Comparison of ENCODE assay signal across 1 cellular context in the genomic region with DNA sequence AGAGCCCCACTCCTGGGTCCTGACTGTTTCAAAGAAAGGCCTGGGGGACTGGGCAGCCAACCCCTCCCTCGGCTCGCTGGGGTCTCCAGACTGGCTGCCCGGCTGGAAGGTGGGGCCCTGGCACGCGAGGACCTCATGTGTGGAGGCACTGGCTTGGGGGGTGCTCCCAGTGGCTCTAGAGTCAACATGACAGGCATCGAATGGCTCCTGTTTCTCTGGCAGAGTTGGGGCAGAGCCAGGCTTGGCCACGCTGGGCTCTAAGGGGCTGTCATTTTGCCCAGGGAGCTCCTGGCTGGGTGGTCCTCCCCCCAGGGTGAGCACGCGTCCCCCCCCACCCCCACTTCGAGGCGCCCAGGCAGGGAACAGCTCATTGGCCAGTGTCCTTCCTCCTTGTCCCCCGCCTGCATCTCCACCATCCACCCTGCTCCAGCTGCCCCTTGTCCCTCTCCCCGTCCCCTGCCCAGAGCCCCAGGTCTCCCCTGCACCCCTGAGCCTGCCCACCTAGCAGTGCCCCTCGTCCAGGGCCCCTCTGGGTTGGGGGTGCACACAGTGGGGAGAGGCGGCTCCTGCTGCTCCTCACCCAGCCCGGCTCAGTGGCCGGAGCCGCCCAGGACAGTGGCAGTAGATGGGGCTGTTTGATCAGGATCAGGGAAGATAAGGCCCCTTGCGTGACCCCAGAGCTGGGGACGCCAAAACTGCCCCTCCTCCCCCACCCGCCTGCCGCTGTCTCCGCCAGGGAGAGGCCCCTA.
TF ChIP-seq lines count a peak whose summit lies in the region.

No MANE protein-coding gene starts in this region.

TF ChIP-seq in A549, 52 proteins besides CTCF, POLR2A, EP300 and RAD21 (continued from another document):
- TF ChIP-seq PHF8 (IDR thresholded peaks at IDR 0.05; ENCODE audit: borderline replicate concordance, low read depth) (no peak), SREBF2 (IDR thresholded peaks at IDR 0.05) (no peak), EHF (CRISPR knock-in tag; IDR thresholded peaks at IDR 0.05) (no peak), FOSB (CRISPR knock-in tag; IDR thresholded peaks at IDR 0.05) (no peak), HOXB13 (CRISPR knock-in tag; IDR thresholded peaks at IDR 0.05; ENCODE audit: low read depth) (no peak), POLR2AphosphoS2 (conservative IDR thresholded peaks at IDR 0.05; ENCODE audit: low read length) (no peak), ZNF302 (CRISPR knock-in tag; IDR thresholded peaks at IDR 0.05) (no peak)
- TF ChIP-seq, protein P1, sequence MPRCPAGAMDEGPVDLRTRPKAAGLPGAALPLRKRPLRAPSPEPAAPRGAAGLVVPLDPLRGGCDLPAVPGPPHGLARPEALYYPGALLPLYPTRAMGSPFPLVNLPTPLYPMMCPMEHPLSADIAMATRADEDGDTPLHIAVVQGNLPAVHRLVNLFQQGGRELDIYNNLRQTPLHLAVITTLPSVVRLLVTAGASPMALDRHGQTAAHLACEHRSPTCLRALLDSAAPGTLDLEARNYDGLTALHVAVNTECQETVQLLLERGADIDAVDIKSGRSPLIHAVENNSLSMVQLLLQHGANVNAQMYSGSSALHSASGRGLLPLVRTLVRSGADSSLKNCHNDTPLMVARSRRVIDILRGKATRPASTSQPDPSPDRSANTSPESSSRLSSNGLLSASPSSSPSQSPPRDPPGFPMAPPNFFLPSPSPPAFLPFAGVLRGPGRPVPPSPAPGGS (IDR thresholded peaks at IDR 0.05): no peak
TF ChIP-seq in A549: peak in this region for 0.
